In genomic region chr2:8803658-8804379, GRCh38 we compare ENCODE assay signal across 8 cellular contexts. TPM values are rescaled to one million over a fixed set of nuclear protein-coding genes. Genes with fewer than 3 reads are reported as not detected.
DNase-seq lines count a peak whose midpoint lies in the region; ATAC-seq and TF ChIP-seq lines count a peak whose summit lies in the region.

No MANE protein-coding gene starts in this region.

- intact Hi-C loops in activated B cell treated with CpG ODN at 0.5 μM for 24 hours (cut with micrococcal nuclease) = no loop called here

- POLR2A ChIA-PET in activated B cell treated with CpG ODN at 0.5 μM for 24 hours (lab: Charles Lee) = no interaction called here

- H3K27ac Mint-ChIP-seq in activated B cell treated with CpG ODN at 0.5 μM for 24 hours = no peak overlapping the region

- no peak overlapping the region for H3K4me3 ChIP-seq in GM06990 (replicated peaks; ENCODE audit: low read depth, low read length)

- H3K4me3 Mint-ChIP-seq in activated B cell treated with CpG ODN at 0.5 μM for 24 hours = no peak overlapping the region

- peaks cover 4% of the 10 kb centered on the region for H3K36me3 ChIP-seq in GM06990 (ENCODE audit: control insufficient read depth, insufficient read depth, low read length)

- H3K9me3 Mint-ChIP-seq in activated B cell treated with CpG ODN at 0.5 μM for 24 hours = no peaks in the 10 kb centered on the region

- H3K27me3 ChIP-seq in GM06990 (replicated peaks; ENCODE audit: control insufficient read depth, insufficient read depth, low read length) = no peaks in the 10 kb centered on the region

- DNase-seq in GM06990 (ENCODE audit: extremely low read depth, insufficient read length) = peak; percentile 69
- no peak for DNase-seq in activated B cell treated with CpG ODN at 0.5 μM for 24 hours
- peak; percentile 89 for DNase-seq in fibroblast of peridontal ligament (ENCODE audit: extremely low read depth)
- DNase-seq in stimulated activated CD4-positive, alpha-beta T cell treated with anti-CD3 and anti-CD28 coated beads, Interleukin-2, amount 100 ng/mL, for 48 hours = peak; percentile 30 to 34
- DNase-seq in DMS114 treated with DMSO at 0.1 percent for 48 hours (lab: John Stamatoyannopoulos, UW; ENCODE audit: unreplicated experiment) = no peak
- DNase-seq in UCSD-AML1 (lab: John Stamatoyannopoulos, UW; ENCODE audit: unreplicated experiment) = no peak

- TF ChIP-seq CTCF in GM06990 (IDR thresholded peaks at IDR 0.05; ENCODE audit: insufficient read depth, low read length, poor library complexity, severe bottlenecking) = peak; percentile 7
- no peak for TF ChIP-seq CTCF in activated B cell treated with CpG ODN at 0.5 μM for 24 hours (IDR thresholded peaks at IDR 0.05)

- no peaks in the 10 kb centered on the region for H3K27me3 Mint-ChIP-seq in activated B cell treated with CpG ODN at 0.5 μM for 24 hours

- H3K36me3 Mint-ChIP-seq in activated B cell treated with CpG ODN at 0.5 μM for 24 hours (ENCODE audit: low read depth) = peaks cover 80% of the 10 kb centered on the region

- peaks cover 4% of the 10 kb centered on the region for H3K4me1 Mint-ChIP-seq in activated B cell treated with CpG ODN at 0.5 μM for 24 hours

- ATAC-seq in GM21367 (IDR thresholded peaks at IDR 0.05; ENCODE audit: unreplicated experiment) = peak; percentile 99
- peak; percentile 98 for ATAC-seq in HG03565 (IDR thresholded peaks at IDR 0.05; ENCODE audit: unreplicated experiment)
- ATAC-seq in activated B cell treated with CpG ODN at 0.5 μM for 24 hours (ENCODE audit: low read depth) = peak; percentile 31

- CTCF ChIA-PET in activated B cell treated with CpG ODN at 0.5 μM for 24 hours (lab: Charles Lee) = no interaction called here

RNA-seq across cellular contexts. Expression of gene KIDINS220, which starts 33.6 kb away (rescaled TPM):
- 26.4 and 26.9 TPM in 2 replicates for total RNA-seq in activated B cell treated with CpG ODN at 0.5 μM for 24 hours

Comparison
In these comparisons a context has a peak if more than half of its experiments do, and no peak if none do; other contexts are left out.
1. DNase-seq: peak in GM06990 (single experiment), fibroblast of peridontal ligament (single experiment) and stimulated activated CD4-positive, alpha-beta T cell treated with anti-CD3 and anti-CD28 coated beads, Interleukin-2, amount 100 ng/mL, for 48 hours (2 of 2); none in activated B cell treated with CpG ODN at 0.5 μM for 24 hours (single experiment), DMS114 treated with DMSO at 0.1 percent for 48 hours (single experiment) and UCSD-AML1 (single experiment).
2. ATAC-seq: peak in every context shown above with its lines; median percentile 99 in GM21367; 98 in HG03565; 31 in activated B cell treated with CpG ODN at 0.5 μM for 24 hours.